8 cellular contexts compared by ENCODE assay signal in genomic region chr6:83853178-83853967, GRCh38. TPM values are rescaled to one million over a fixed set of nuclear protein-coding genes. Genes with fewer than 3 reads are reported as not detected.
DNase-seq lines count a peak whose midpoint lies in the region; ATAC-seq and TF ChIP-seq lines count a peak whose summit lies in the region.

RIPPLY2 (plus strand) TSS chr6:83853360; CDS start chr6:83853417, 57 bp downstream.

- CTCF ChIA-PET in CD8-positive, alpha-beta memory T cell (lab: Charles Lee) = no interaction called here

- H3K36me3 Mint-ChIP-seq in CD8-positive, alpha-beta memory T cell = no peaks in the 10 kb centered on the region

- intact Hi-C loops in posterior cingulate gyrus (cut with DNase I) = loop anchor here (2.0 to 10.0 kb wide), 3 partner anchors 145 to 1791 kb away; partner anchors contain the start of genes CEP162, SNAP91 and SYNCRIP

- peaks cover 52 to 72% of the 10 kb centered on the region in 2 donors for H3K27me3 Mint-ChIP-seq in CD8-positive, alpha-beta memory T cell

- H3K9me3 Mint-ChIP-seq in CD8-positive, alpha-beta memory T cell = no peaks in the 10 kb centered on the region

- H3K9me3 ChIP-seq in CD8-positive, alpha-beta memory T cell (ENCODE audit: low read length) = no peaks in the 10 kb centered on the region
- no peaks in the 10 kb centered on the region for H3K9me3 ChIP-seq in right atrium auricular region

- peaks cover 28% of the 10 kb centered on the region for H3K27me3 ChIP-seq in CD8-positive, alpha-beta memory T cell (ENCODE audit: insufficient read depth, low read length, poor library complexity, severe bottlenecking)
- peaks cover 4 to 7% of the 10 kb centered on the region in 2 donors for H3K27me3 ChIP-seq in right atrium auricular region

- peaks cover 2% of the 10 kb centered on the region for H3K4me1 ChIP-seq in CD8-positive, alpha-beta memory T cell (ENCODE audit: insufficient read depth, low read length)
- H3K4me1 ChIP-seq in right atrium auricular region = peaks cover 0 to 17% of the 10 kb centered on the region in 2 donors

- TF ChIP-seq CTCF in right atrium auricular region (IDR thresholded peaks at IDR 0.05) = no peak

- H3K36me3 ChIP-seq in CD8-positive, alpha-beta memory T cell (ENCODE audit: insufficient read depth, low read length) = no peaks in the 10 kb centered on the region
- H3K36me3 ChIP-seq in right atrium auricular region = no peaks in the 10 kb centered on the region

- POLR2A ChIA-PET in CD8-positive, alpha-beta memory T cell (lab: Charles Lee) = no interaction called here

- no peak within 1 kb of the TSS for H3K27ac Mint-ChIP-seq in CD8-positive, alpha-beta memory T cell

- peak; percentile 45 for ATAC-seq in GM21367 (IDR thresholded peaks at IDR 0.05; ENCODE audit: unreplicated experiment)

- H3K4me1 Mint-ChIP-seq in CD8-positive, alpha-beta memory T cell = peaks cover 6 to 20% (median 6%) of the 10 kb centered on the region in 3 donors

- no peak within 1 kb of the TSS for H3K4me3 ChIP-seq in CD8-positive, alpha-beta memory T cell (ENCODE audit: low read length)
- H3K4me3 ChIP-seq in right atrium auricular region = peak within 1 kb of the TSS; percentile 21 to 50

- no peak within 1 kb of the TSS for H3K27ac ChIP-seq in CD8-positive, alpha-beta memory T cell (ENCODE audit: low read depth, low read length)
- H3K27ac ChIP-seq in angular gyrus (ENCODE audit: low read depth, low read length) (peak within 1 kb of the TSS; percentile 92), right atrium auricular region (no peak within 1 kb of the TSS)

- H3K4me3 Mint-ChIP-seq in CD8-positive, alpha-beta memory T cell = peak within 1 kb of the TSS in 6 of 7 donors; percentile 46 to 69 (median 60)

- peak in 1 of 5 donors; percentile 37 for DNase-seq in CD8-positive, alpha-beta memory T cell
- DNase-seq in NCI-H2171 (lab: John Stamatoyannopoulos, UW) (peak; percentile 86), right atrium auricular region (ENCODE audit: low spot score) (no peak), posterior cingulate gyrus (peak; percentile 67 to 97 (median 80)), germinal center (ENCODE audit: low spot score) (no peak), epidermal melanocyte (ENCODE audit: insufficient read length, low spot score) (no peak)

RNA-seq across cellular contexts. Expression of gene RIPPLY2, which starts in this region (rescaled TPM):
- not detected for total RNA-seq in CD8-positive, alpha-beta memory T cell
- polyA plus RNA-seq in CD8-positive, alpha-beta memory T cell = not detected
- total RNA-seq in right atrium auricular region = not detected

Comparison
In these comparisons a context has a peak if more than half of its experiments do, and no peak if none do; other contexts are left out.
1. DNase-seq: peak in NCI-H2171 (single experiment) and posterior cingulate gyrus (10 of 10); none in right atrium auricular region (single experiment), germinal center (single experiment) and epidermal melanocyte (single experiment).